ENCODE assay signal across 8 cellular contexts in genomic region chr22:49917997-49918910, GRCh38. TPM values are rescaled to one million over a fixed set of nuclear protein-coding genes. Genes with fewer than 3 reads are reported as not detected.
DNase-seq lines count a peak whose midpoint lies in the region; ATAC-seq and TF ChIP-seq lines count a peak whose summit lies in the region.

Gene ALG12, minus strand, starts transcription at chr22:49918438. Its CDS starts 4,673 bp downstream, at chr22:49913765.
Gene CRELD2, plus strand, starts transcription at chr22:49918634. Its CDS starts 136 bp downstream, at chr22:49918770.

- peaks cover 17% of the 10 kb centered on the region for H3K36me3 ChIP-seq in effector memory CD4-positive, alpha-beta T cell (ENCODE audit: control insufficient read depth, insufficient read depth, low read length)

- H3K27ac Mint-ChIP-seq in memory B cell: peak within 1 kb of the TSS; percentile 70

- H3K27me3 ChIP-seq in effector memory CD4-positive, alpha-beta T cell (replicated peaks; ENCODE audit: control insufficient read depth, insufficient read depth, low read length, poor library complexity, severe bottlenecking): no peaks in the 10 kb centered on the region

- no peak for TF ChIP-seq CTCF in GM20000 (IDR thresholded peaks at IDR 0.05; ENCODE audit: extremely low read depth, missing control alignments)

- peak within 1 kb of the TSS; percentile 83 for H3K4me3 Mint-ChIP-seq in memory B cell

- H3K27ac ChIP-seq in effector memory CD4-positive, alpha-beta T cell (ENCODE audit: insufficient read depth, low read length, poor library complexity, severe bottlenecking): peak within 1 kb of the TSS; percentile 95

- DNase-seq in COLO829 (ENCODE audit: low spot score): peak; percentile 97
- peak; percentile 100 for DNase-seq in GM20000 (ENCODE audit: low spot score)
- peak; percentile 88 for DNase-seq in HT-29 (ENCODE audit: low spot score)
- DNase-seq in NOMO-1 treated with DMSO at 0.1 percent for 48 hours (lab: John Stamatoyannopoulos, UW; ENCODE audit: unreplicated experiment): peak; percentile 92
- peak; percentile 93 to 95 for DNase-seq in activated CD8-positive, alpha-beta memory T cell treated with anti-CD3 and anti-CD28 coated beads for 4 hours (ENCODE audit: low read depth in 2 of 2)
- peak; percentile 94 to 96 (median 94) for DNase-seq in effector memory CD4-positive, alpha-beta T cell
- DNase-seq in memory B cell (ENCODE audit: low spot score in 2 of 2): peak; percentile 91 to 95
- DNase-seq in stimulated activated CD8-positive, alpha-beta memory T cell treated with anti-CD3 and anti-CD28 coated beads, Interleukin-12 subunit alpha, Interleukin-12 subunit beta, amount 100 ng/mL, for 1 hour (ENCODE audit: low read depth): peak; percentile 96

- peak; percentile 96 for ATAC-seq in memory B cell (ENCODE audit: low read depth)

- no peaks in the 10 kb centered on the region for H3K9me3 Mint-ChIP-seq in memory B cell

- H3K9me3 ChIP-seq in effector memory CD4-positive, alpha-beta T cell (ENCODE audit: control insufficient read depth, low read length): no peaks in the 10 kb centered on the region

- H3K4me1 ChIP-seq in effector memory CD4-positive, alpha-beta T cell (ENCODE audit: control insufficient read depth, insufficient read depth, low read length, poor library complexity, severe bottlenecking): peaks cover 22% of the 10 kb centered on the region

- no peaks in the 10 kb centered on the region for H3K4me1 Mint-ChIP-seq in memory B cell

- no peaks in the 10 kb centered on the region for H3K27me3 Mint-ChIP-seq in memory B cell

- H3K4me3 ChIP-seq in effector memory CD4-positive, alpha-beta T cell (ENCODE audit: insufficient read depth, low read depth, low read length, poor library complexity, severe bottlenecking): peak within 1 kb of the TSS; percentile 97

- no peaks in the 10 kb centered on the region for H3K36me3 Mint-ChIP-seq in memory B cell

RNA-seq across cellular contexts. Expression of gene ALG12, which starts in this region (rescaled TPM):
- total RNA-seq in HT-29 (2014; rRNA removed; shearing (Covaris generic)): 17.9 and 27.1 TPM in 2 replicates

RNA-seq across cellular contexts. Expression of gene CRELD2, which starts in this region (rescaled TPM):
- total RNA-seq in HT-29 (2014; rRNA removed; shearing (Covaris generic)): 70.4 and 75.0 TPM in 2 replicates

Comparison
In these comparisons a context has a peak if more than half of its experiments do, and no peak if none do; other contexts are left out.
1. Peak in every context shown above with its lines: DNase-seq, ATAC-seq, H3K4me3 ChIP-seq and H3K27ac ChIP-seq.